In the genomic region with DNA sequence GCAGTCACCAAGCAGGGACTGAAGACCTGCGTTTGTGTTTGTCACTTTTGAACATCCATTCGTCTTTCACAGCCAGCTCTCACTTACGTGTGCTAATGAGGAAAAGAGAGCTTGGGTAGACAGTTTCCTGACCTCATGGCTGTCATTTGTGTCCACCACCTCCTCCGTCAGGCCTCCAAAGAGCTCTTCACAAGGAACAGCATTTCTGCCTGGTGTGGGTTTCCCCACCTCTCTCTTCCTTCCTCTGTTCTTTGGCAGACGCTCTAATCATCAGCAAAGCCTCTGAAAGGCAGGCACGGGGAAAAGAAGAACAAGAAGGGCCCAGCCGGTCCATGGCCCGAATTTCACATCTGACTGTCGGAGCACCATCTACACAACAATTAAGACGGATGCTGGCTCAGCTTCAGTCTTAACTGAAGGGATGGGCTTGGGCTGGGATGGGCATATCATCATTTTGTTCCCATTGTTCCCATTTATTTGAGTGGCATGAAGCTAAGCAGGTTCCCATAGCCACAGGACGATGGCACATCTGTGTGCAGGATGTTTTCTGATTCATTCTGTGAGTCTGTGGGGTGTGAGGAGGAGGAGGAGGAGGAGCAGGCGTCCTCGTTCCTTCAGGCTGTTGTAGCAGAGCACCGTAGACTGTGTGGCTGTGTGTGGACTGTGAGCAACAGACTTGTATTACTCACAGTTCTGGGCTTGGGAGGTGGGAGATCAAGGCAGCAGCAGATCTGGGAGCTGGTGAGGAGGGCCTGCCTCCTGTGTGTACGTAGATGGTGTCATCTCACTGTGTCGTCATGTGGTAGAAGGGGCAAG, we compare ENCODE assay signal across 12 cellular contexts.
DNase-seq lines count a peak whose midpoint lies in the region; ATAC-seq and TF ChIP-seq lines count a peak whose summit lies in the region.
"Had no signal": no experiment of that assay in that cellular context is flagged by ENCODE, and none has a peak within 500 bp of the region (broad histone marks: within the 10 kb centered on the region; RNA-seq: fewer than 3 reads in every experiment).

No MANE protein-coding gene starts in this region.

- TF ChIP-seq CTCF in AG10803 (conservative IDR thresholded peaks at IDR 0.05; ENCODE audit: low read length) (no peak), left lung (IDR thresholded peaks at IDR 0.05) (no peak)

- H3K4me1 ChIP-seq in left lung: peaks cover 0 to 10% of the 10 kb centered on the region in 2 donors

- H3K27me3 ChIP-seq in left lung: no peaks in the 10 kb centered on the region

- H3K9me3 Mint-ChIP-seq in activated T-helper 1 cell treated with anti-CD3 and anti-CD28 coated beads, Interleukin-12 subunit alpha, Interleukin-12 subunit beta, Interleukin-2, Interleukin-4 antibody, amounts not matched to agents 30 ng/mL and 10 ng/mL and 1 ng/mL, durations not matched to agents 14 hours and 24 hours and 36 hours: no peaks in the 10 kb centered on the region

- ATAC-seq in left lung (peak; percentile 16), GM21619 (IDR thresholded peaks at IDR 0.05; ENCODE audit: unreplicated experiment) (no peak), HG02798 (IDR thresholded peaks at IDR 0.05; ENCODE audit: poor library complexity, unreplicated experiment) (no peak)

- peak overlapping the region; percentile 56 for H3K27ac Mint-ChIP-seq in activated T-helper 1 cell treated with anti-CD3 and anti-CD28 coated beads, Interleukin-12 subunit alpha, Interleukin-12 subunit beta, Interleukin-2, Interleukin-4 antibody, amounts not matched to agents 30 ng/mL and 10 ng/mL and 1 ng/mL, durations not matched to agents 14 hours and 24 hours and 36 hours

- no peaks in the 10 kb centered on the region for H3K9me3 ChIP-seq in left lung

- H3K4me1 Mint-ChIP-seq in activated T-helper 1 cell treated with anti-CD3 and anti-CD28 coated beads, Interleukin-12 subunit alpha, Interleukin-12 subunit beta, Interleukin-2, Interleukin-4 antibody, amounts not matched to agents 30 ng/mL and 10 ng/mL and 1 ng/mL, durations not matched to agents 14 hours and 24 hours and 36 hours (ENCODE audit: low read depth): peaks cover 14% of the 10 kb centered on the region

- no peak overlapping the region for H3K4me3 Mint-ChIP-seq in activated T-helper 1 cell treated with anti-CD3 and anti-CD28 coated beads, Interleukin-12 subunit alpha, Interleukin-12 subunit beta, Interleukin-2, Interleukin-4 antibody, amounts not matched to agents 30 ng/mL and 10 ng/mL and 1 ng/mL, durations not matched to agents 14 hours and 24 hours and 36 hours

- H3K27me3 Mint-ChIP-seq in activated T-helper 1 cell treated with anti-CD3 and anti-CD28 coated beads, Interleukin-12 subunit alpha, Interleukin-12 subunit beta, Interleukin-2, Interleukin-4 antibody, amounts not matched to agents 30 ng/mL and 10 ng/mL and 1 ng/mL, durations not matched to agents 14 hours and 24 hours and 36 hours (ENCODE audit: insufficient read depth): no peaks in the 10 kb centered on the region

- H3K4me3 ChIP-seq in AG10803 (ENCODE audit: low read length) (no peak overlapping the region), left lung (no peak overlapping the region)

- H3K36me3 Mint-ChIP-seq in activated T-helper 1 cell treated with anti-CD3 and anti-CD28 coated beads, Interleukin-12 subunit alpha, Interleukin-12 subunit beta, Interleukin-2, Interleukin-4 antibody, amounts not matched to agents 30 ng/mL and 10 ng/mL and 1 ng/mL, durations not matched to agents 14 hours and 24 hours and 36 hours (ENCODE audit: low read depth): no peaks in the 10 kb centered on the region

- DNase-seq in AG10803 (ENCODE audit: low read depth) (peak; percentile 76), EH (ENCODE audit: low read depth) (peak; percentile 86), left lung (no peak), GOT3 (lab: John Stamatoyannopoulos, UW) (no peak), cardiac septum (ENCODE audit: low spot score) (no peak)
- no peak for DNase-seq in activated T-helper 1 cell treated with anti-CD3 and anti-CD28 coated beads, Interleukin-12 subunit alpha, Interleukin-12 subunit beta, Interleukin-2, Interleukin-4 antibody, amounts not matched to agents 30 ng/mL and 10 ng/mL and 1 ng/mL, durations not matched to agents 14 hours and 24 hours and 36 hours (ENCODE audit: low spot score)
- DNase-seq: glutamatergic neuron, mammary epithelial cell, NCI-H1417 treated with DMSO at 0.1 percent for 48 hours, trophoblast cell had no signal

- no peaks in the 10 kb centered on the region for H3K36me3 ChIP-seq in left lung

- intact Hi-C loops in activated T-helper 1 cell treated with anti-CD3 and anti-CD28 coated beads, Interleukin-12 subunit alpha, Interleukin-12 subunit beta, Interleukin-2, Interleukin-4 antibody, amounts not matched to agents 30 ng/mL and 10 ng/mL and 1 ng/mL, durations not matched to agents 14 hours and 24 hours and 36 hours (cut with micrococcal nuclease): no loop called here
- intact Hi-C loops in left lung (cut with DNase I): no loop called here
- intact Hi-C loops in cardiac septum (cut with DNase I): no loop called here

- no peak overlapping the region for H3K27ac ChIP-seq in left lung

Comparison
In these comparisons a context has a peak if more than half of its experiments do, and no peak if none do; other contexts are left out.
1. DNase-seq: peak in AG10803 (single experiment) and EH (single experiment); none in activated T-helper 1 cell treated with anti-CD3 and anti-CD28 coated beads, Interleukin-12 subunit alpha, Interleukin-12 subunit beta, Interleukin-2, Interleukin-4 antibody, amounts not matched to agents 30 ng/mL and 10 ng/mL and 1 ng/mL, durations not matched to agents 14 hours and 24 hours and 36 hours (single experiment), left lung (0 of 2), GOT3 (single experiment) and cardiac septum (single experiment).